Comparison of ENCODE assay signal across 8 cellular contexts in genomic region chr7:74093671-74094223, GRCh38. TPM values are rescaled to one million over a fixed set of nuclear protein-coding genes. Genes with fewer than 3 reads are reported as not detected.
A peak's percentile ranks its signal among the peaks of the same experiment; 100 is the strongest.
DNase-seq lines count a peak whose midpoint lies in the region; ATAC-seq lines count a peak whose summit lies in the region.

No MANE protein-coding gene starts in this region.

- peaks cover 4 to 18% (median 5%) of the 10 kb centered on the region in 3 donors for H3K36me3 ChIP-seq in skeletal muscle tissue (ENCODE audit: control insufficient read depth in 3 of 3, insufficient read depth in 3 of 3, low read length in 3 of 3)

- H3K9me3 ChIP-seq in skeletal muscle tissue (ENCODE audit: control insufficient read depth in 3 of 3, low read length in 3 of 3), result no peaks in the 10 kb centered on the region

- DNase-seq in AG08396 (ENCODE audit: low spot score) (peak; percentile 35), NAMALWA (ENCODE audit: low spot score) (peak; percentile 59), epithelial cell of prostate (ENCODE audit: low read depth, low spot score) (no peak), NCI-H2196 (lab: John Stamatoyannopoulos, UW; ENCODE audit: unreplicated experiment) (no peak), EL (no peak), RPMI8226 (no peak)

- H3K27ac ChIP-seq in epithelial cell of prostate, result peak overlapping the region; percentile 55
- H3K27ac ChIP-seq in skeletal muscle tissue (ENCODE audit: low read depth, low read length), result peak overlapping the region; percentile 47

- H3K4me1 ChIP-seq in skeletal muscle tissue (ENCODE audit: control insufficient read depth in 3 of 3, insufficient read depth in 3 of 3, low read length in 3 of 3), result peaks cover 26 to 29% (median 27%) of the 10 kb centered on the region in 3 donors

- no peaks in the 10 kb centered on the region for H3K27me3 ChIP-seq in skeletal muscle tissue (ENCODE audit: control insufficient read depth in 3 of 3, insufficient read depth in 3 of 3, low read length in 3 of 3)

- H3K9ac ChIP-seq in skeletal muscle tissue (ENCODE audit: low read depth in 1 of 3, low read length in 3 of 3), result peak overlapping the region in 1 of 3 donors; percentile 40

- peak overlapping the region in 2 of 3 donors; percentile 29 to 33 for H3K4me3 ChIP-seq in skeletal muscle tissue (ENCODE audit: low read length in 3 of 3)

- ATAC-seq in GM19452 (IDR thresholded peaks at IDR 0.05; ENCODE audit: unreplicated experiment), result peak; percentile 8

RNA-seq across cellular contexts. Expression of gene LIMK1, which starts 10.1 kb away (rescaled TPM):
- total RNA-seq in skeletal muscle tissue, result 4.7 TPM

Comparison
In these comparisons a context has a peak if more than half of its experiments do, and no peak if none do; other contexts are left out.
1. DNase-seq: peak in AG08396 (single experiment) and NAMALWA (single experiment); none in epithelial cell of prostate (single experiment), NCI-H2196 (single experiment), EL (single experiment) and RPMI8226 (single experiment).